Comparison of ENCODE assay signal across 1 cellular context in the genomic region with DNA sequence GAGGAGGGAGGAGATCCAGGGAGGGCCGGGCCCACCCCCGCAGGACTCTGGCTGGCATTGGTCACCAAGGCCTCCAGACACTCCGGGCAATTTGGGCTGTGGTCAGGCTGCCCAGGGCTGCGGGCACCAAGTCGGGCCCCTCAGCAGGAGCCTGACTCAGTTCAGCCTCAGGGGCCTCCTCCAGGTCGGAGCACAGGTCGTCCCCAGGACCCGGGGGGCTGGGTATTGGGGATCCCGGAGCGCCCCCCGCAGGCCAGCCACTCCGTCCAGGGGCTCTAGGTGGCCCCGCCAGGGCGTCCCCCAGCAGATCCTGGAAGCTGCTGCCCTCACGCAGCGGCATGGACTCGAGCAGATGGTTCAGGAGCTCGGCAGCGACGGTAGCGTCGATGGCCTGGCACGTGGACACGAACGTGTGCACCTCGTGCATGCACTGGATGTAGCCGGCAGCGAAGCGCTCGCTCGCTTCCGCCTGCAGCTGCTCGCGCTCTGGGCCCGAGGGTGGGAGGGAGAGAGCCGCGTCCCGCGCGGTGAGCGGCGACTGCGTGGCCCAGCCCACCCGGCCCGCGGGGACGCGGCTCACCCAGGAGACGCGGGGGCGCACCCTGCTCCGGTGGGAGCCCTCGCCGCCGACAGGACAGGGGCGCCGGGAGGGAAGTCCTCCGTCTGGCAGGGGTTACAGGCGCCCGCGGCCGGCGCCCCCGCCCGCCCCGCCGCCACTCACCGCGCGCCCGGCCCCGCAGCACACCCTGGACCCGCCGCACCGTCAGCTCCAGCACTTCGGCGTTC.
A peak's percentile ranks its signal among the peaks of the same experiment; 100 is the strongest.
TF ChIP-seq lines count a peak whose summit lies in the region.

No MANE protein-coding gene starts in this region.

TF ChIP-seq in K562, 482 proteins besides CTCF, POLR2A, EP300 and RAD21 (continued from another document):
- TF ChIP-seq, protein P1, sequence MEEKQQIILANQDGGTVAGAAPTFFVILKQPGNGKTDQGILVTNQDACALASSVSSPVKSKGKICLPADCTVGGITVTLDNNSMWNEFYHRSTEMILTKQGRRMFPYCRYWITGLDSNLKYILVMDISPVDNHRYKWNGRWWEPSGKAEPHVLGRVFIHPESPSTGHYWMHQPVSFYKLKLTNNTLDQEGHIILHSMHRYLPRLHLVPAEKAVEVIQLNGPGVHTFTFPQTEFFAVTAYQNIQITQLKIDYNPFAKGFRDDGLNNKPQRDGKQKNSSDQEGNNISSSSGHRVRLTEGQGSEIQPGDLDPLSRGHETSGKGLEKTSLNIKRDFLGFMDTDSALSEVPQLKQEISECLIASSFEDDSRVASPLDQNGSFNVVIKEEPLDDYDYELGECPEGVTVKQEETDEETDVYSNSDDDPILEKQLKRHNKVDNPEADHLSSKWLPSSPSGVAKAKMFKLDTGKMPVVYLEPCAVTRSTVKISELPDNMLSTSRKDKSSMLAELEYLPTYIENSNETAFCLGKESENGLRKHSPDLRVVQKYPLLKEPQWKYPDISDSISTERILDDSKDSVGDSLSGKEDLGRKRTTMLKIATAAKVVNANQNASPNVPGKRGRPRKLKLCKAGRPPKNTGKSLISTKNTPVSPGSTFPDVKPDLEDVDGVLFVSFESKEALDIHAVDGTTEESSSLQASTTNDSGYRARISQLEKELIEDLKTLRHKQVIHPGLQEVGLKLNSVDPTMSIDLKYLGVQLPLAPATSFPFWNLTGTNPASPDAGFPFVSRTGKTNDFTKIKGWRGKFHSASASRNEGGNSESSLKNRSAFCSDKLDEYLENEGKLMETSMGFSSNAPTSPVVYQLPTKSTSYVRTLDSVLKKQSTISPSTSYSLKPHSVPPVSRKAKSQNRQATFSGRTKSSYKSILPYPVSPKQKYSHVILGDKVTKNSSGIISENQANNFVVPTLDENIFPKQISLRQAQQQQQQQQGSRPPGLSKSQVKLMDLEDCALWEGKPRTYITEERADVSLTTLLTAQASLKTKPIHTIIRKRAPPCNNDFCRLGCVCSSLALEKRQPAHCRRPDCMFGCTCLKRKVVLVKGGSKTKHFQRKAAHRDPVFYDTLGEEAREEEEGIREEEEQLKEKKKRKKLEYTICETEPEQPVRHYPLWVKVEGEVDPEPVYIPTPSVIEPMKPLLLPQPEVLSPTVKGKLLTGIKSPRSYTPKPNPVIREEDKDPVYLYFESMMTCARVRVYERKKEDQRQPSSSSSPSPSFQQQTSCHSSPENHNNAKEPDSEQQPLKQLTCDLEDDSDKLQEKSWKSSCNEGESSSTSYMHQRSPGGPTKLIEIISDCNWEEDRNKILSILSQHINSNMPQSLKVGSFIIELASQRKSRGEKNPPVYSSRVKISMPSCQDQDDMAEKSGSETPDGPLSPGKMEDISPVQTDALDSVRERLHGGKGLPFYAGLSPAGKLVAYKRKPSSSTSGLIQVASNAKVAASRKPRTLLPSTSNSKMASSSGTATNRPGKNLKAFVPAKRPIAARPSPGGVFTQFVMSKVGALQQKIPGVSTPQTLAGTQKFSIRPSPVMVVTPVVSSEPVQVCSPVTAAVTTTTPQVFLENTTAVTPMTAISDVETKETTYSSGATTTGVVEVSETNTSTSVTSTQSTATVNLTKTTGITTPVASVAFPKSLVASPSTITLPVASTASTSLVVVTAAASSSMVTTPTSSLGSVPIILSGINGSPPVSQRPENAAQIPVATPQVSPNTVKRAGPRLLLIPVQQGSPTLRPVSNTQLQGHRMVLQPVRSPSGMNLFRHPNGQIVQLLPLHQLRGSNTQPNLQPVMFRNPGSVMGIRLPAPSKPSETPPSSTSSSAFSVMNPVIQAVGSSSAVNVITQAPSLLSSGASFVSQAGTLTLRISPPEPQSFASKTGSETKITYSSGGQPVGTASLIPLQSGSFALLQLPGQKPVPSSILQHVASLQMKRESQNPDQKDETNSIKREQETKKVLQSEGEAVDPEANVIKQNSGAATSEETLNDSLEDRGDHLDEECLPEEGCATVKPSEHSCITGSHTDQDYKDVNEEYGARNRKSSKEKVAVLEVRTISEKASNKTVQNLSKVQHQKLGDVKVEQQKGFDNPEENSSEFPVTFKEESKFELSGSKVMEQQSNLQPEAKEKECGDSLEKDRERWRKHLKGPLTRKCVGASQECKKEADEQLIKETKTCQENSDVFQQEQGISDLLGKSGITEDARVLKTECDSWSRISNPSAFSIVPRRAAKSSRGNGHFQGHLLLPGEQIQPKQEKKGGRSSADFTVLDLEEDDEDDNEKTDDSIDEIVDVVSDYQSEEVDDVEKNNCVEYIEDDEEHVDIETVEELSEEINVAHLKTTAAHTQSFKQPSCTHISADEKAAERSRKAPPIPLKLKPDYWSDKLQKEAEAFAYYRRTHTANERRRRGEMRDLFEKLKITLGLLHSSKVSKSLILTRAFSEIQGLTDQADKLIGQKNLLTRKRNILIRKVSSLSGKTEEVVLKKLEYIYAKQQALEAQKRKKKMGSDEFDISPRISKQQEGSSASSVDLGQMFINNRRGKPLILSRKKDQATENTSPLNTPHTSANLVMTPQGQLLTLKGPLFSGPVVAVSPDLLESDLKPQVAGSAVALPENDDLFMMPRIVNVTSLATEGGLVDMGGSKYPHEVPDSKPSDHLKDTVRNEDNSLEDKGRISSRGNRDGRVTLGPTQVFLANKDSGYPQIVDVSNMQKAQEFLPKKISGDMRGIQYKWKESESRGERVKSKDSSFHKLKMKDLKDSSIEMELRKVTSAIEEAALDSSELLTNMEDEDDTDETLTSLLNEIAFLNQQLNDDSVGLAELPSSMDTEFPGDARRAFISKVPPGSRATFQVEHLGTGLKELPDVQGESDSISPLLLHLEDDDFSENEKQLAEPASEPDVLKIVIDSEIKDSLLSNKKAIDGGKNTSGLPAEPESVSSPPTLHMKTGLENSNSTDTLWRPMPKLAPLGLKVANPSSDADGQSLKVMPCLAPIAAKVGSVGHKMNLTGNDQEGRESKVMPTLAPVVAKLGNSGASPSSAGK (IDR thresholded peaks at IDR 0.05): peak; percentile 100
- TF ChIP-seq GTF2E2 (tag; IDR thresholded peaks at IDR 0.05) (no peak), ELF1 (tag; IDR thresholded peaks at IDR 0.05) (peak; percentile 32; the same call in 1 of the 2 replicates)
